1 cellular context compared by ENCODE assay signal in the genomic region with DNA sequence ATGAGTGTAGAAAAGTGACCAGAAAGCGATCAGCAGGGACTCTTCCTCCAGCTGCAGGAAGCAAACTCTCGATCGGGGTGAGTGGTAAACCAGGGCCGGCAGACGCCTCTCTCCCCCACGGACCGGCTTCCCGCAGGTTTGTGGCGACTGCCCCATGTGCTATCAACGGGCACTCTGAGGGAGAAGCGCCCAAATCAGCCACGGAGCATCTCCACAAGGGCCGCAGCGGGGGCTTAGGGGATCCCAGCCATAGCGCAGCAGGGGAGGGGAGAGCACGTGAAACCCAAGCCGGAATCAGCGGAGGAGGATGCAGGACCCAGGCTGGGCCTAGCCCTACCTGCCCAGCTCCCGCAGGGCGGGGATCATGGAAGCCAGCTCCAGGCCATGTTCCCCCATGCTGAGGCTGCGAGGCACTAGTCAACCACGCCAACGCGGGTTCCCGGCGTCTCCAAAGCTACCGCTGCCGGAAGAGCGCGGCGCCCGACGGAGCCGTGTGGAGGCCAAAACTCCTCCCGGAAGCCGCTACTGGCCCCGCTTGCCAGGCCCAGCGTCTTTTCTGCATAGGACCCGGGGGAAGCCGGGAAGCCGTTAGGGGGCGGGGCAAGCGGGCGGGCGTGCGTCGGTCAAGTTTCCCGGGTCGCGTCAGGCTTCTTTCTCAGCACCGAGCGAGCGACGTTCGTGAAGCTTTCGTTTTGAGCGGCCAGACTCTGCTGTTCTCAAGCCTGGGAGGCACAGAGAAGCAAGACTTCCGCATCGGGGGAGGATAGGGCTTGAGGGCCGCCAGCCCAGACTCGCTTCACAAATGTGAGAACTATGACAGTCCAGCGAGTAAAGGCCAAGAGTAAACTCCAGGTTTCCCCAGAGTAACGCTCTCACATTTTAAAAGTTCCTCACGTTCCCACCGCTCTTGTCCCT.
TF ChIP-seq lines count a peak whose summit lies in the region.

A gene (minus strand): TSS at position 425 of the 915 bp plus-strand sequence. CDS start 29 bp downstream, at position 396.

TF ChIP-seq in GM12878, 131 proteins besides CTCF, POLR2A, EP300 and RAD21 (continued from another document and continues in another):
- TF ChIP-seq RELA (IDR thresholded peaks at IDR 0.05; ENCODE audit: borderline replicate concordance, partially characterized antibody) = peak; percentile 89
- TF ChIP-seq, protein P1, sequence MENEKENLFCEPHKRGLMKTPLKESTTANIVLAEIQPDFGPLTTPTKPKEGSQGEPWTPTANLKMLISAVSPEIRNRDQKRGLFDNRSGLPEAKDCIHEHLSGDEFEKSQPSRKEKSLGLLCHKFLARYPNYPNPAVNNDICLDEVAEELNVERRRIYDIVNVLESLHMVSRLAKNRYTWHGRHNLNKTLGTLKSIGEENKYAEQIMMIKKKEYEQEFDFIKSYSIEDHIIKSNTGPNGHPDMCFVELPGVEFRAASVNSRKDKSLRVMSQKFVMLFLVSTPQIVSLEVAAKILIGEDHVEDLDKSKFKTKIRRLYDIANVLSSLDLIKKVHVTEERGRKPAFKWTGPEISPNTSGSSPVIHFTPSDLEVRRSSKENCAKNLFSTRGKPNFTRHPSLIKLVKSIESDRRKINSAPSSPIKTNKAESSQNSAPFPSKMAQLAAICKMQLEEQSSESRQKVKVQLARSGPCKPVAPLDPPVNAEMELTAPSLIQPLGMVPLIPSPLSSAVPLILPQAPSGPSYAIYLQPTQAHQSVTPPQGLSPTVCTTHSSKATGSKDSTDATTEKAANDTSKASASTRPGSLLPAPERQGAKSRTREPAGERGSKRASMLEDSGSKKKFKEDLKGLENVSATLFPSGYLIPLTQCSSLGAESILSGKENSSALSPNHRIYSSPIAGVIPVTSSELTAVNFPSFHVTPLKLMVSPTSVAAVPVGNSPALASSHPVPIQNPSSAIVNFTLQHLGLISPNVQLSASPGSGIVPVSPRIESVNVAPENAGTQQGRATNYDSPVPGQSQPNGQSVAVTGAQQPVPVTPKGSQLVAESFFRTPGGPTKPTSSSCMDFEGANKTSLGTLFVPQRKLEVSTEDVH (IDR thresholded peaks at IDR 0.05; ENCODE audit: low read depth, partially characterized antibody) = peak; percentile 82
- TF ChIP-seq MTA3 (IDR thresholded peaks at IDR 0.05; ENCODE audit: borderline replicate concordance, low read length) = peak; percentile 64; the same call in 1 of the 2 replicates
- TF ChIP-seq TCF12 (IDR thresholded peaks at IDR 0.05; ENCODE audit: low read depth, low read length) = peak; percentile 52; the same call in 1 of the 2 replicates
- TF ChIP-seq LARP7 (IDR thresholded peaks at IDR 0.05) = peak; percentile 88; the same call in 1 of the 2 replicates
- TF ChIP-seq RCOR1 (conservative IDR thresholded peaks at IDR 0.05; ENCODE audit: low read depth, low read length) = 0 out of 2 replicates have a peak, but pooled peaks have one; percentile 35
- peak; percentile 89 for TF ChIP-seq TAF1 (IDR thresholded peaks at IDR 0.05; ENCODE audit: borderline replicate concordance, low read depth, low read length)
- no peak for TF ChIP-seq ZNF384 (IDR thresholded peaks at IDR 0.05; ENCODE audit: borderline replicate concordance, low read depth, low read length)
- TF ChIP-seq PAX5 (IDR thresholded peaks at IDR 0.05; ENCODE audit: borderline replicate concordance, low read depth, low read length) = peak; percentile 41; the same call in 1 of the 2 replicates
- peak; percentile 82 for TF ChIP-seq ZNF24 (IDR thresholded peaks at IDR 0.05)
- TF ChIP-seq FOXM1 (IDR thresholded peaks at IDR 0.05; ENCODE audit: low read depth, low read length) = peak; percentile 71
- TF ChIP-seq, protein P2, sequence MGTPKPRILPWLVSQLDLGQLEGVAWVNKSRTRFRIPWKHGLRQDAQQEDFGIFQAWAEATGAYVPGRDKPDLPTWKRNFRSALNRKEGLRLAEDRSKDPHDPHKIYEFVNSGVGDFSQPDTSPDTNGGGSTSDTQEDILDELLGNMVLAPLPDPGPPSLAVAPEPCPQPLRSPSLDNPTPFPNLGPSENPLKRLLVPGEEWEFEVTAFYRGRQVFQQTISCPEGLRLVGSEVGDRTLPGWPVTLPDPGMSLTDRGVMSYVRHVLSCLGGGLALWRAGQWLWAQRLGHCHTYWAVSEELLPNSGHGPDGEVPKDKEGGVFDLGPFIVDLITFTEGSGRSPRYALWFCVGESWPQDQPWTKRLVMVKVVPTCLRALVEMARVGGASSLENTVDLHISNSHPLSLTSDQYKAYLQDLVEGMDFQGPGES (IDR thresholded peaks at IDR 0.05) = no peak
- TF ChIP-seq MEF2B (IDR thresholded peaks at IDR 0.05; ENCODE audit: partially characterized antibody, poor library complexity, severe bottlenecking) = peak; percentile 56
- peak; percentile 82 for TF ChIP-seq DPF2 (IDR thresholded peaks at IDR 0.05)
- peak; percentile 82 for TF ChIP-seq KLF5 (IDR thresholded peaks at IDR 0.05; ENCODE audit: partially characterized antibody)
- TF ChIP-seq, protein P3, sequence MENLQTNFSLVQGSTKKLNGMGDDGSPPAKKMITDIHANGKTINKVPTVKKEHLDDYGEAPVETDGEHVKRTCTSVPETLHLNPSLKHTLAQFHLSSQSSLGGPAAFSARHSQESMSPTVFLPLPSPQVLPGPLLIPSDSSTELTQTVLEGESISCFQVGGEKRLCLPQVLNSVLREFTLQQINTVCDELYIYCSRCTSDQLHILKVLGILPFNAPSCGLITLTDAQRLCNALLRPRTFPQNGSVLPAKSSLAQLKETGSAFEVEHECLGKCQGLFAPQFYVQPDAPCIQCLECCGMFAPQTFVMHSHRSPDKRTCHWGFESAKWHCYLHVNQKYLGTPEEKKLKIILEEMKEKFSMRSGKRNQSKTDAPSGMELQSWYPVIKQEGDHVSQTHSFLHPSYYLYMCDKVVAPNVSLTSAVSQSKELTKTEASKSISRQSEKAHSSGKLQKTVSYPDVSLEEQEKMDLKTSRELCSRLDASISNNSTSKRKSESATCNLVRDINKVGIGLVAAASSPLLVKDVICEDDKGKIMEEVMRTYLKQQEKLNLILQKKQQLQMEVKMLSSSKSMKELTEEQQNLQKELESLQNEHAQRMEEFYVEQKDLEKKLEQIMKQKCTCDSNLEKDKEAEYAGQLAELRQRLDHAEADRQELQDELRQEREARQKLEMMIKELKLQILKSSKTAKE (IDR thresholded peaks at IDR 0.05; ENCODE audit: low read depth, poor library complexity, severe bottlenecking) = peak; percentile 48
- peak; percentile 25; the same call in 1 of the 2 replicates for TF ChIP-seq MTA2 (IDR thresholded peaks at IDR 0.05; ENCODE audit: low read depth)
- peak; percentile 41 for TF ChIP-seq SIX5 (IDR thresholded peaks at IDR 0.05; ENCODE audit: low read depth, low read length, severe bottlenecking)
- no peak for TF ChIP-seq SREBF2 (IDR thresholded peaks at IDR 0.05; ENCODE audit: low read length)
- TF ChIP-seq ZNF274 (IDR thresholded peaks at IDR 0.05; ENCODE audit: insufficient read depth, insufficient read length) = no peak
- TF ChIP-seq, protein P4, sequence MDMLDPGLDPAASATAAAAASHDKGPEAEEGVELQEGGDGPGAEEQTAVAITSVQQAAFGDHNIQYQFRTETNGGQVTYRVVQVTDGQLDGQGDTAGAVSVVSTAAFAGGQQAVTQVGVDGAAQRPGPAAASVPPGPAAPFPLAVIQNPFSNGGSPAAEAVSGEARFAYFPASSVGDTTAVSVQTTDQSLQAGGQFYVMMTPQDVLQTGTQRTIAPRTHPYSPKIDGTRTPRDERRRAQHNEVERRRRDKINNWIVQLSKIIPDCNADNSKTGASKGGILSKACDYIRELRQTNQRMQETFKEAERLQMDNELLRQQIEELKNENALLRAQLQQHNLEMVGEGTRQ (IDR thresholded peaks at IDR 0.05; ENCODE audit: borderline replicate concordance, low read depth, low read length) = no peak
- no peak for TF ChIP-seq PAX8 (IDR thresholded peaks at IDR 0.05)
- TF ChIP-seq NFXL1 (IDR thresholded peaks at IDR 0.05; ENCODE audit: borderline replicate concordance) = no peak
- no peak for TF ChIP-seq SUPT20H (IDR thresholded peaks at IDR 0.05; ENCODE audit: borderline replicate concordance, control insufficient read depth, low read depth, low read length)
- TF ChIP-seq POU2F2 (IDR thresholded peaks at IDR 0.05; ENCODE audit: borderline replicate concordance, low read depth, low read length) = peak; percentile 65; the same call in 2 of the 3 replicates
- TF ChIP-seq CREM (IDR thresholded peaks at IDR 0.05; ENCODE audit: low read depth) = peak; percentile 81
- TF ChIP-seq, protein P5, sequence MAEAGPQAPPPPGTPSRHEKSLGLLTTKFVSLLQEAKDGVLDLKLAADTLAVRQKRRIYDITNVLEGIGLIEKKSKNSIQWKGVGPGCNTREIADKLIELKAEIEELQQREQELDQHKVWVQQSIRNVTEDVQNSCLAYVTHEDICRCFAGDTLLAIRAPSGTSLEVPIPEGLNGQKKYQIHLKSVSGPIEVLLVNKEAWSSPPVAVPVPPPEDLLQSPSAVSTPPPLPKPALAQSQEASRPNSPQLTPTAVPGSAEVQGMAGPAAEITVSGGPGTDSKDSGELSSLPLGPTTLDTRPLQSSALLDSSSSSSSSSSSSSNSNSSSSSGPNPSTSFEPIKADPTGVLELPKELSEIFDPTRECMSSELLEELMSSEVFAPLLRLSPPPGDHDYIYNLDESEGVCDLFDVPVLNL (IDR thresholded peaks at IDR 0.05; ENCODE audit: low read depth, low read length) = peak; percentile 80
- peak; percentile 79 for TF ChIP-seq HCFC1 (IDR thresholded peaks at IDR 0.05; ENCODE audit: low read length)
- peak; percentile 53 to 91 for TF ChIP-seq EGR1 (IDR thresholded peaks at IDR 0.05; ENCODE audit: borderline replicate concordance in 1 of 2, low read depth in 2 of 2, low read length in 2 of 2)
- peak; percentile 85 for TF ChIP-seq MYC (IDR thresholded peaks at IDR 0.05; ENCODE audit: insufficient read depth, insufficient read length, insufficient replicate concordance, low read length, severe bottlenecking)
- TF ChIP-seq, protein P6, sequence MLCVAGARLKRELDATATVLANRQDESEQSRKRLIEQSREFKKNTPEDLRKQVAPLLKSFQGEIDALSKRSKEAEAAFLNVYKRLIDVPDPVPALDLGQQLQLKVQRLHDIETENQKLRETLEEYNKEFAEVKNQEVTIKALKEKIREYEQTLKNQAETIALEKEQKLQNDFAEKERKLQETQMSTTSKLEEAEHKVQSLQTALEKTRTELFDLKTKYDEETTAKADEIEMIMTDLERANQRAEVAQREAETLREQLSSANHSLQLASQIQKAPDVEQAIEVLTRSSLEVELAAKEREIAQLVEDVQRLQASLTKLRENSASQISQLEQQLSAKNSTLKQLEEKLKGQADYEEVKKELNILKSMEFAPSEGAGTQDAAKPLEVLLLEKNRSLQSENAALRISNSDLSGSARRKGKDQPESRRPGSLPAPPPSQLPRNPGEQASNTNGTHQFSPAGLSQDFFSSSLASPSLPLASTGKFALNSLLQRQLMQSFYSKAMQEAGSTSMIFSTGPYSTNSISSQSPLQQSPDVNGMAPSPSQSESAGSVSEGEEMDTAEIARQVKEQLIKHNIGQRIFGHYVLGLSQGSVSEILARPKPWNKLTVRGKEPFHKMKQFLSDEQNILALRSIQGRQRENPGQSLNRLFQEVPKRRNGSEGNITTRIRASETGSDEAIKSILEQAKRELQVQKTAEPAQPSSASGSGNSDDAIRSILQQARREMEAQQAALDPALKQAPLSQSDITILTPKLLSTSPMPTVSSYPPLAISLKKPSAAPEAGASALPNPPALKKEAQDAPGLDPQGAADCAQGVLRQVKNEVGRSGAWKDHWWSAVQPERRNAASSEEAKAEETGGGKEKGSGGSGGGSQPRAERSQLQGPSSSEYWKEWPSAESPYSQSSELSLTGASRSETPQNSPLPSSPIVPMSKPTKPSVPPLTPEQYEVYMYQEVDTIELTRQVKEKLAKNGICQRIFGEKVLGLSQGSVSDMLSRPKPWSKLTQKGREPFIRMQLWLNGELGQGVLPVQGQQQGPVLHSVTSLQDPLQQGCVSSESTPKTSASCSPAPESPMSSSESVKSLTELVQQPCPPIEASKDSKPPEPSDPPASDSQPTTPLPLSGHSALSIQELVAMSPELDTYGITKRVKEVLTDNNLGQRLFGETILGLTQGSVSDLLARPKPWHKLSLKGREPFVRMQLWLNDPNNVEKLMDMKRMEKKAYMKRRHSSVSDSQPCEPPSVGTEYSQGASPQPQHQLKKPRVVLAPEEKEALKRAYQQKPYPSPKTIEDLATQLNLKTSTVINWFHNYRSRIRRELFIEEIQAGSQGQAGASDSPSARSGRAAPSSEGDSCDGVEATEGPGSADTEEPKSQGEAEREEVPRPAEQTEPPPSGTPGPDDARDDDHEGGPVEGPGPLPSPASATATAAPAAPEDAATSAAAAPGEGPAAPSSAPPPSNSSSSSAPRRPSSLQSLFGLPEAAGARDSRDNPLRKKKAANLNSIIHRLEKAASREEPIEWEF (IDR thresholded peaks at IDR 0.05; ENCODE audit: insufficient replicate concordance, low read depth, low read length) = no peak
- TF ChIP-seq ZBED1 (IDR thresholded peaks at IDR 0.05; ENCODE audit: borderline replicate concordance) = 0 out of 2 replicates have a peak, but pooled peaks have one; percentile 64
- peak; percentile 99 for TF ChIP-seq CBX5 (IDR thresholded peaks at IDR 0.05; ENCODE audit: low read depth)
- peak; percentile 20; the same call in 1 of the 2 replicates for TF ChIP-seq ZSCAN29 (IDR thresholded peaks at IDR 0.05)
- TF ChIP-seq NR2C1 (IDR thresholded peaks at IDR 0.05) = peak; percentile 83
- peak; percentile 36; the same call in 1 of the 2 replicates for TF ChIP-seq IRF4 (IDR thresholded peaks at IDR 0.05; ENCODE audit: low read depth, low read length)
- TF ChIP-seq, protein P7, sequence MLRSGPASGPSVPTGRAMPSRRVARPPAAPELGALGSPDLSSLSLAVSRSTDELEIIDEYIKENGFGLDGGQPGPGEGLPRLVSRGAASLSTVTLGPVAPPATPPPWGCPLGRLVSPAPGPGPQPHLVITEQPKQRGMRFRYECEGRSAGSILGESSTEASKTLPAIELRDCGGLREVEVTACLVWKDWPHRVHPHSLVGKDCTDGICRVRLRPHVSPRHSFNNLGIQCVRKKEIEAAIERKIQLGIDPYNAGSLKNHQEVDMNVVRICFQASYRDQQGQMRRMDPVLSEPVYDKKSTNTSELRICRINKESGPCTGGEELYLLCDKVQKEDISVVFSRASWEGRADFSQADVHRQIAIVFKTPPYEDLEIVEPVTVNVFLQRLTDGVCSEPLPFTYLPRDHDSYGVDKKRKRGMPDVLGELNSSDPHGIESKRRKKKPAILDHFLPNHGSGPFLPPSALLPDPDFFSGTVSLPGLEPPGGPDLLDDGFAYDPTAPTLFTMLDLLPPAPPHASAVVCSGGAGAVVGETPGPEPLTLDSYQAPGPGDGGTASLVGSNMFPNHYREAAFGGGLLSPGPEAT (IDR thresholded peaks at IDR 0.05; ENCODE audit: low read depth) = peak; percentile 100
- TF ChIP-seq IKZF2 (IDR thresholded peaks at IDR 0.05) = peak; percentile 61 to 71; a peak in 1 of 4 replicates
- TF ChIP-seq STAT1 (conservative IDR thresholded peaks at IDR 0.05) = 0 out of 2 replicates have a peak, but pooled peaks have one; percentile 92
- TF ChIP-seq SMARCA5 (IDR thresholded peaks at IDR 0.05) = peak; percentile 72; the same call in 1 of the 2 replicates
- TF ChIP-seq POLR2AphosphoS5 (IDR thresholded peaks at IDR 0.05; ENCODE audit: low read length) = peak; percentile 97
- peak; percentile 80; the same call in 1 of the 2 replicates for TF ChIP-seq TCF7 (IDR thresholded peaks at IDR 0.05; ENCODE audit: borderline replicate concordance)
- no peak for TF ChIP-seq EZH2 (IDR thresholded peaks at IDR 0.05; ENCODE audit: borderline replicate concordance, control insufficient read depth, low read depth, low read length)
- TF ChIP-seq ASH2L (IDR thresholded peaks at IDR 0.05; ENCODE audit: borderline replicate concordance, low read depth) = peak; percentile 57; the same call in 1 of the 2 replicates
